8 cellular contexts compared by ENCODE assay signal in the genomic region with DNA sequence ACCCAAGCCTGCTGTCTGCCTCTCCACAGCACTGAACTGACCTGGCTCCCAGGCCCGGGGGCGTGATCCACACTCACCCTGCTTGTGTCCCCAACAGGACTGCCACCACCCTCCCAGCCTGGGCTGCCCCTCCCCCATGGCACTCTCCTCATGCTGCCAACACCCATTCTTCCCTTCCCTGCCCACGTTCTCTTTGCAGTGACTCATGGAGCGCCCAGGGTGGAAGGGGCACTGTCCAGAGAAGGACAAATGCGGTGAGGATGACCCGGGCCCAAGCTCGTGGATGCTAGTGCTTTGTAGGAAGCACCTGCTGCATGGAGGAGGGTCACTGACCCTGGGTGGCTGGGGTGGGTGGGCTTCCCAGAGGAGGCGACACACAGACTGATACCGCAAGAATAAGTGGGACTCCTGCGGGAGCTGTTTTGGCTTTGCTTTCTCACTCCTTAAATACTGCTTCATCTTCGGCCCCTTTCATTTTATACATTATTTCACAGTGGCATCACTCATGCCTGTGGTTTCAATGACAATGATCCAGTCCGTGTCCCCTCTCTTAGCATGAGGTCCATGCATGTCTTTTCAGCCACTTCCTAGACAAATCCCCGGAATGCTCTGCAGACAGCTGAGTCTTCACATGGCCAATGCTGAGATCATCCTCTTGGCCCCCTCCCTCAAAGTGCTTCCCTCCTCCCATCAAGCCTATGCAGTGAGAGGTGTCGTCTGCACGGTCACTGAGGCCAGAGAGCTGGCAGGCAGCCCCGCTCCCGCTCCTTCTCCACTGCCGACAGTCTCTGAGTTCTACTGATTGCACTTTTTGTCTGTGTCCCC. TPM values are rescaled to one million over a fixed set of nuclear protein-coding genes. Genes with fewer than 3 reads are reported as not detected.
A peak's percentile ranks its signal among the peaks of the same experiment; 100 is the strongest.
DNase-seq lines count a peak whose midpoint lies in the region; ATAC-seq and TF ChIP-seq lines count a peak whose summit lies in the region.

No MANE protein-coding gene starts in this region.

- intact Hi-C loops in ascending aorta (cut with DNase I) (no loop called here), psoas muscle (cut with DNase I) (loop anchor here in 1 of 2 donors (10.0 kb wide), 1 partner anchor 240 kb away; no protein-coding TSS in a partner anchor)

- H3K4me1 ChIP-seq in ascending aorta (peaks cover 0 to 5% of the 10 kb centered on the region in 2 donors), psoas muscle (no peaks in the 10 kb centered on the region)

- H3K36me3 ChIP-seq in ascending aorta (no peaks in the 10 kb centered on the region), psoas muscle (ENCODE audit: insufficient read depth in 1 of 2, low read depth in 1 of 2) (no peaks in the 10 kb centered on the region)

- H3K4me3 ChIP-seq in ascending aorta (no peak overlapping the region), psoas muscle (no peak overlapping the region)

- WGBS in psoas muscle, 3 donors, result 40 to 57% (median 57%) methylated on average over 18 of the region's 18 CpGs

- peak overlapping the region; percentile 31 to 50 for H3K27ac ChIP-seq in ascending aorta
- no peak overlapping the region for H3K27ac ChIP-seq in psoas muscle
- no peak overlapping the region for H3K27ac ChIP-seq in caudate nucleus (ENCODE audit: low read depth, low read length)

- H3K9me3 ChIP-seq in ascending aorta, result no peaks in the 10 kb centered on the region
- no peaks in the 10 kb centered on the region for H3K9me3 ChIP-seq in psoas muscle

- H3K27me3 ChIP-seq in ascending aorta, result no peaks in the 10 kb centered on the region
- no peaks in the 10 kb centered on the region for H3K27me3 ChIP-seq in psoas muscle (ENCODE audit: insufficient read depth in 3 of 3, low read length in 2 of 3)

- TF ChIP-seq CTCF in ascending aorta (IDR thresholded peaks at IDR 0.05) (no peak), psoas muscle (IDR thresholded peaks at IDR 0.05) (no peak)

- DNase-seq in Daoy (ENCODE audit: low read depth) (peak; percentile 25), ascending aorta (ENCODE audit: low spot score in 2 of 2) (no peak), psoas muscle (peak in 1 of 2 donors; percentile 55), caudate nucleus (lab: John Stamatoyannopoulos, UW) (no peak), NCI-H1417 treated with DMSO at 0.1 percent for 48 hours (lab: John Stamatoyannopoulos, UW) (no peak)

- ATAC-seq in HG03045 (IDR thresholded peaks at IDR 0.05; ENCODE audit: unreplicated experiment) (peak; percentile 38), psoas muscle (peak; percentile 52 to 87 (median 72)), GM21423 (IDR thresholded peaks at IDR 0.05; ENCODE audit: unreplicated experiment) (no peak)
- no peak for ATAC-seq in activated CD4-positive, CD25-positive, alpha-beta regulatory T cell treated with anti-CD3 and anti-CD28 coated beads, Interleukin-2, amount 50 U/mL, for 24 hours

RNA-seq across cellular contexts. Expression of a gene that starts 17.6 kb away (rescaled TPM):
- 2.4 and 4.2 TPM in 2 replicates for total RNA-seq in Daoy (2014; rRNA removed; shearing (Covaris generic))
- total RNA-seq in ascending aorta (not detected), psoas muscle (1 to 10 TPM; 1.2 to 5.2 (median 2.5) TPM)
- polyA plus RNA-seq in psoas muscle, result 1 to 10 TPM in 2 of 3 donors, under 1 TPM in 1; 0.44 to 2.1 (median 1.1) TPM

Comparison
In these comparisons a context has a peak if more than half of its experiments do, and no peak if none do; other contexts are left out.
1. ATAC-seq: peak in HG03045 (single experiment) and psoas muscle (4 of 4); none in activated CD4-positive, CD25-positive, alpha-beta regulatory T cell treated with anti-CD3 and anti-CD28 coated beads, Interleukin-2, amount 50 U/mL, for 24 hours (0 of 2) and GM21423 (single experiment).
2. H3K27ac ChIP-seq: peak in ascending aorta (2 of 2); none in psoas muscle (single experiment) and caudate nucleus (single experiment).